8 cellular contexts compared by ENCODE assay signal in the genomic region with DNA sequence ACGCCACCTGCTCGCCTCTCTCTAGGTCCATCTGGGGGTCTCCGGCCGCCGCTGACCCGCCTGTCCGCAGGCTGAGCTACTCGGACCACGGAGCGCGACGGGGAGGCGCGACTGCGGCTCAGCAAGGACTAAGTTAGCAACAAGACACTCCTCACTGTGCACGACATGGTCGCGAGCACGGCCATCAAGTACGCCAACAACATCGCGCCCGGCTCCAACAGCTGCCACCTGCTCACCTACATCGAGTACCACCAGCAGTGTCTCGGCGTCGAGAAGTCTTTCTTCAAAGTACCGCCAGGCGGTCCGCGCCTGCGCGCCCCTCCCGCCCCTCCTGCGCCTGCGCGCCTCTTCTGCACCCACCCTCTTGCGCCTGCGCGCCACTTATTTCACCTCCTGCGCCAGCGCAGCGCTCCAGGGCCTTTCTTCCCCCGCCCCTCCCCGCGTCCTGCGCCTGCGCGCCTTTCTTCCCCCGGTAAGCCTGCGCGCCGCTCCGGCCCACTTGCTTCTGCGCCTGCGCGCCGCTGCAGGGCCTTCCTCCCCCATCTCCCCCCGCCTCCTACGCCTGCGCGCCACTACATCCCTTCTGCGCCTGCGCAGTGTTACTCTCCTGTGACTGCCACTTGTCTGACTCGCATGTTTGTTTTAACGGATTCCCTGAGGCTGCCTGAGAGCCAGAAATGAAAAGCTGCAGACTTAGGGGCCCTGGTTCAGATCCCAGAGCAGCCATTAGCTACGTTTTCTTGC.
A peak's percentile ranks its signal among the peaks of the same experiment; 100 is the strongest.
DNase-seq lines count a peak whose midpoint lies in the region; ATAC-seq and TF ChIP-seq lines count a peak whose summit lies in the region.

No MANE protein-coding gene starts in this region.

- peak; percentile 69 for ATAC-seq in GM21447 (IDR thresholded peaks at IDR 0.05; ENCODE audit: unreplicated experiment)

- peak overlapping the region; percentile 91 for H3K4me2 ChIP-seq in OCI-LY1 (ENCODE audit: low read length)

- 0 out of 2 replicates have a peak, but pooled peaks cover 6% of the 10 kb centered on the region for H3K9me3 ChIP-seq in OCI-LY1 (ENCODE audit: low read length)

- no peaks in the 10 kb centered on the region for H3K79me2 ChIP-seq in OCI-LY1 (ENCODE audit: insufficient read depth, low read length)

- peak; percentile 99 for DNase-seq in DMS 273 (lab: John Stamatoyannopoulos, UW; ENCODE audit: unreplicated experiment)
- DNase-seq in HuH-7 (ENCODE audit: low spot score) = peak; percentile 97
- DNase-seq in activated T-cell treated with anti-CD3 and anti-CD28 coated beads for 24 hours (ENCODE audit: low read depth) = peak; percentile 99
- peak; percentile 98 for DNase-seq in epithelial cell of esophagus (ENCODE audit: low read depth)
- peak; percentile 90 for DNase-seq in middle frontal gyrus (ENCODE audit: extremely low spot score, low spot score)
- DNase-seq in stimulated activated CD8-positive, alpha-beta memory T cell treated with anti-CD3 and anti-CD28 coated beads, Interleukin-2, amount 100 ng/mL, for 1 hour (ENCODE audit: low read depth in 2 of 2) = peak; percentile 99

- H3K4me3 ChIP-seq in OCI-LY1 (ENCODE audit: low read depth, low read length, poor library complexity, severe bottlenecking) = peak overlapping the region; percentile 94
- peak overlapping the region; percentile 91 for H3K4me3 ChIP-seq in epithelial cell of esophagus (ENCODE audit: low read length)

- TF ChIP-seq CTCF in OCI-LY1 (IDR thresholded peaks at IDR 0.05; ENCODE audit: low read length) = no peak
- TF ChIP-seq CTCF in epithelial cell of esophagus (IDR thresholded peaks at IDR 0.05; ENCODE audit: insufficient read depth, low read depth, low read length, missing control alignments) = peak; percentile 34

- peaks cover 41% of the 10 kb centered on the region for H3K4me1 ChIP-seq in OCI-LY1 (ENCODE audit: insufficient read depth, low read length, severe bottlenecking)

- peak overlapping the region; percentile 81 for H3K27ac ChIP-seq in OCI-LY1 (ENCODE audit: low read depth, low read length, poor library complexity, severe bottlenecking)

- no peaks in the 10 kb centered on the region for H4K20me1 ChIP-seq in OCI-LY1 (ENCODE audit: insufficient read depth, low read length)

- H3K36me3 ChIP-seq in OCI-LY1 (ENCODE audit: insufficient read depth, low read length) = peaks cover 7% of the 10 kb centered on the region

- H2AFZ ChIP-seq in OCI-LY1 (ENCODE audit: low read length) = no peak overlapping the region

- peak overlapping the region; percentile 90 for H3K9ac ChIP-seq in OCI-LY1 (ENCODE audit: low read length)

- H3F3A ChIP-seq in OCI-LY1 (ENCODE audit: insufficient read depth, low read length) = 0 out of 2 replicates have a peak, but pooled peaks cover under 1% of the 10 kb centered on the region

- H3K27me3 ChIP-seq in OCI-LY1 (ENCODE audit: insufficient read depth, low read length) = no peaks in the 10 kb centered on the region

- no peaks in the 10 kb centered on the region for H3K9me2 ChIP-seq in OCI-LY1 (ENCODE audit: low read depth, low read length)

Comparison
In these comparisons a context has a peak if more than half of its experiments do, and no peak if none do; other contexts are left out.
1. Peak in every context shown above with its lines: DNase-seq, ATAC-seq, H3K4me3 ChIP-seq and H3K27ac ChIP-seq.